9 cellular contexts compared by ENCODE assay signal in genomic region chr20:41734506-41734945, GRCh38.
DNase-seq lines count a peak whose midpoint lies in the region; ATAC-seq, FAIRE-seq and TF ChIP-seq lines count a peak whose summit lies in the region.
"Had no signal": no experiment of that assay in that cellular context is flagged by ENCODE, and none has a peak within 500 bp of the region (broad histone marks: within the 10 kb centered on the region; RNA-seq: fewer than 3 reads in every experiment).

No MANE protein-coding gene starts in this region.

- H4K91ac ChIP-seq in H1 (replicated peaks; ENCODE audit: insufficient read length, low read length), result no peak overlapping the region
- H4K91ac ChIP-seq in mesenchymal stem cell (ENCODE audit: low read length), result no peak overlapping the region

- H2BK120ac ChIP-seq in H1 (replicated peaks; ENCODE audit: low read depth, low read length), result no peak overlapping the region
- no peak overlapping the region for H2BK120ac ChIP-seq in mesenchymal stem cell (ENCODE audit: low read depth, low read length)

- H4K8ac ChIP-seq in H1 (ENCODE audit: extremely low read depth, insufficient read depth, low read length), result no peak overlapping the region
- H4K8ac ChIP-seq in mesenchymal stem cell (ENCODE audit: low read length), result no peak overlapping the region

- no peaks in the 10 kb centered on the region for H4K20me1 ChIP-seq in H1 (replicated peaks in 1 of 2; ENCODE audit: control insufficient read depth in 1 of 2, insufficient read depth in 2 of 2, low read length in 2 of 2)

- H3K4me2 ChIP-seq in A549 (no peak overlapping the region), H1 (ENCODE audit: insufficient read depth in 1 of 2, low read depth in 2 of 2, low read length in 2 of 2) (no peak overlapping the region), mesenchymal stem cell (ENCODE audit: low read length, poor library complexity, severe bottlenecking) (no peak overlapping the region)

- H3K4ac ChIP-seq in H1 (replicated peaks; ENCODE audit: insufficient read length, low read depth, low read length), result no peak overlapping the region
- no peak overlapping the region for H3K4ac ChIP-seq in mesenchymal stem cell (ENCODE audit: low read depth in 1 of 2, low read length in 2 of 2)

- TF ChIP-seq POLR2A in A549 (IDR thresholded peaks at IDR 0.05; ENCODE audit: low read length) (no peak), H1 (IDR thresholded peaks at IDR 0.05; ENCODE audit: control extremely low read depth in 1 of 2, low read depth in 2 of 2, low read length in 2 of 2) (no peak), upper lobe of left lung (IDR thresholded peaks at IDR 0.05) (no peak)

- H2BK20ac ChIP-seq in H1 (ENCODE audit: low read length), result no peak overlapping the region

- ATAC-seq in A549 (peak; percentile 76 to 92), upper lobe of left lung (ENCODE audit: low FRiP score in 2 of 2) (peak; percentile 76 to 84)

- peak; percentile 59 for TF ChIP-seq CTCF in A549 (IDR thresholded peaks at IDR 0.05)
- TF ChIP-seq CTCF in GM12872 (IDR thresholded peaks at IDR 0.05; ENCODE audit: insufficient read depth, low read depth, low read length), result peak; percentile 100
- peak; percentile 95 for TF ChIP-seq CTCF in WERI-Rb-1 (IDR thresholded peaks at IDR 0.05; ENCODE audit: low read depth, low read length)
- peak; percentile 75 to 96 (median 94) for TF ChIP-seq CTCF in H1 (IDR thresholded peaks at IDR 0.05; ENCODE audit: control extremely low read depth in 1 of 3, insufficient read depth in 1 of 3, low read depth in 1 of 3, low read length in 3 of 3)
- peak; percentile 67 to 95 (median 81) for TF ChIP-seq CTCF in upper lobe of left lung (IDR thresholded peaks at IDR 0.05)

- H2BK5ac ChIP-seq in H1 (ENCODE audit: low read depth, low read length) (no peak overlapping the region), mesenchymal stem cell (ENCODE audit: low read depth, low read length, poor library complexity, severe bottlenecking) (no peak overlapping the region)

- CTCF ChIA-PET in A549 (lab: Yijun Ruan, JAX) (interaction anchor here (0.5 to 2.6 kb wide), 26 partner anchors 9 to 1775 kb away, joined by 3 to 15 read pairs (median 4); no protein-coding TSS in a partner anchor), H1 (lab: Charles Lee; ENCODE audit: partially characterized antibody) (interaction anchor here (0.5 to 2.8 kb wide), 43 partner anchors 8 to 791 kb away, joined by 3 to 29 read pairs (median 4); no protein-coding TSS in a partner anchor)

- no peak for FAIRE-seq in A549 (lab: Jason Lieb, UNC)
- FAIRE-seq in H1 (lab: Jason Lieb, UNC), result peak; percentile 87

- peak; percentile 50 to 54 for DNase-seq in A549 (ENCODE audit: low read depth in 1 of 2, low spot score in 1 of 2)
- peak; percentile 16 for DNase-seq in NCI-H1694 (lab: John Stamatoyannopoulos, UW)
- DNase-seq in WERI-Rb-1, result peak; percentile 52
- DNase-seq in H1 (ENCODE audit: low read depth in 1 of 2, low spot score in 2 of 2), result peak; percentile 21 to 74
- DNase-seq in mesenchymal stem cell, result peak; percentile 32
- DNase-seq in upper lobe of left lung, result peak; percentile 14 to 29
- DNase-seq in dedifferentiated amniotic fluid mesenchymal stem cell (ENCODE audit: extremely low spot score), result no peak

- H3K27me3 ChIP-seq in WERI-Rb-1 (ENCODE audit: insufficient read depth, low read depth, severe bottlenecking) (no peaks in the 10 kb centered on the region), H1 (replicated peaks in 1 of 4; ENCODE audit: control insufficient read depth in 3 of 4, extremely low read depth in 1 of 4, insufficient read depth in 3 of 4, low read length in 3 of 4) (no peaks in the 10 kb centered on the region), mesenchymal stem cell (ENCODE audit: control insufficient read depth in 1 of 2, insufficient read depth in 1 of 2, low read length in 2 of 2) (no peaks in the 10 kb centered on the region), upper lobe of left lung (no peaks in the 10 kb centered on the region)

- no peaks in the 10 kb centered on the region for H3K79me2 ChIP-seq in H1 (ENCODE audit: control insufficient read depth in 1 of 2, insufficient read depth in 2 of 2, low read length in 2 of 2)

- no peak overlapping the region for H2BK15ac ChIP-seq in H1 (ENCODE audit: low read length)
- no peak overlapping the region for H2BK15ac ChIP-seq in mesenchymal stem cell (ENCODE audit: low read depth, poor library complexity, severe bottlenecking)

- H3K18ac ChIP-seq in H1 (ENCODE audit: extremely low read depth, low read length), result no peak overlapping the region
- no peak overlapping the region for H3K18ac ChIP-seq in mesenchymal stem cell (ENCODE audit: low read depth in 1 of 2, low read length in 2 of 2)

- no peak overlapping the region for H2BK12ac ChIP-seq in H1 (ENCODE audit: low read depth, low read length)
- no peak overlapping the region for H2BK12ac ChIP-seq in mesenchymal stem cell (ENCODE audit: low read length in 2 of 2)

- POLR2A ChIA-PET in A549 (lab: Yijun Ruan, JAX) (no interaction called here), H1 (lab: Charles Lee; ENCODE audit: partially characterized antibody) (no interaction called here)

- WGBS in A549 (ENCODE audit: missing lambda C conversion rate), result 3% methylated on average over 3 of the region's 5 CpGs
- 56% methylated on average over 5 of the region's 5 CpGs; no CpG with 5 or more reads in 1 of the 2 experiments for WGBS in H1 (ENCODE audit: extremely low coverage in 1 of 2, insufficient coverage in 1 of 2, insufficient read length in 1 of 2, insufficient replicate concordance in 2 of 2, low coverage in 1 of 2, low lambda C conversion rate in 2 of 2, missing lambda C conversion rate in 1 of 2), 2 experiments
- 23% methylated on average over 5 of the region's 5 CpGs for WGBS in mesenchymal stem cell
- WGBS in upper lobe of left lung, 2 donors, result 26 to 28% methylated on average over 3 to 5 of the region's 5 CpGs

- TF ChIP-seq EP300 in A549 (IDR thresholded peaks at IDR 0.05) (no peak), H1 (IDR thresholded peaks at IDR 0.05; ENCODE audit: borderline replicate concordance in 1 of 2, low read depth in 2 of 2, low read length in 2 of 2) (no peak), upper lobe of left lung (IDR thresholded peaks at IDR 0.05) (no peak)

- TF ChIP-seq RAD21 in A549 (conservative IDR thresholded peaks at IDR 0.05 in 1 of 2, IDR thresholded peaks at IDR 0.05 in 1 of 2) (peak; percentile 30 to 31; a peak in 3 of 5 replicates), H1 (IDR thresholded peaks at IDR 0.05 in 1 of 2, conservative IDR thresholded peaks at IDR 0.05 in 1 of 2; ENCODE audit: low read depth in 2 of 2, low read length in 2 of 2) (peak; percentile 70 to 80)

- H3K23me2 ChIP-seq in H1 (ENCODE audit: low read depth, low read length), result no peaks in the 10 kb centered on the region

- H3K4me3 ChIP-seq in A549 (no peak overlapping the region), WERI-Rb-1 (ENCODE audit: low read depth, low read length) (no peak overlapping the region), H1 (ENCODE audit: extremely low read depth in 1 of 4, insufficient read depth in 2 of 4, low read depth in 3 of 4, low read length in 4 of 4) (no peak overlapping the region), mesenchymal stem cell (ENCODE audit: insufficient read depth in 1 of 2, low read depth in 1 of 2, low read length in 2 of 2) (no peak overlapping the region), upper lobe of left lung (no peak overlapping the region)

- H3K14ac ChIP-seq in H1 (ENCODE audit: insufficient read length) (no peak overlapping the region), mesenchymal stem cell (ENCODE audit: low read length in 2 of 2) (no peak overlapping the region)

- H3K23ac ChIP-seq in H1 (ENCODE audit: insufficient read length), result no peak overlapping the region
- H3K23ac ChIP-seq in mesenchymal stem cell (ENCODE audit: low read length in 2 of 2), result no peak overlapping the region

- H3K79me1 ChIP-seq in H1 (ENCODE audit: low read depth, low read length) (no peaks in the 10 kb centered on the region), mesenchymal stem cell (replicated peaks; ENCODE audit: low read length, poor library complexity, severe bottlenecking) (no peaks in the 10 kb centered on the region)

- no peak overlapping the region for H3K56ac ChIP-seq in H1 (replicated peaks; ENCODE audit: insufficient read length, low read depth, low read length)

- H3K9ac ChIP-seq in H1 (replicated peaks in 1 of 4; ENCODE audit: extremely low read depth in 1 of 4, low read depth in 3 of 4, low read length in 3 of 4) (no peak overlapping the region), mesenchymal stem cell (ENCODE audit: low read length) (no peak overlapping the region)

- no peaks in the 10 kb centered on the region for H3K36me3 ChIP-seq in WERI-Rb-1
- no peaks in the 10 kb centered on the region; a peak in 1 of 8 replicates for H3K36me3 ChIP-seq in H1 (ENCODE audit: control insufficient read depth in 2 of 4, insufficient read depth in 4 of 4, low read length in 3 of 4)
- H3K36me3 ChIP-seq in mesenchymal stem cell (ENCODE audit: control insufficient read depth in 1 of 2, insufficient read depth in 2 of 2, low read depth in 1 of 2, low read length in 2 of 2), result no peaks in the 10 kb centered on the region
- H3K36me3 ChIP-seq in upper lobe of left lung, result no peaks in the 10 kb centered on the region

- peak overlapping the region; percentile 89; the same call in 1 of the 2 replicates for H2AFZ ChIP-seq in H1 (ENCODE audit: low read length)
- no peak overlapping the region for H2AFZ ChIP-seq in mesenchymal stem cell (ENCODE audit: low read depth, low read length)

- H3K4me1 ChIP-seq in A549 (no peaks in the 10 kb centered on the region), H1 (replicated peaks in 1 of 4; ENCODE audit: control insufficient read depth in 3 of 4, insufficient read depth in 4 of 4, low read length in 3 of 4) (peaks cover 0 to 3% (median under 1%) of the 10 kb centered on the region in 4 experiments; a peak in 4 of 7 replicates), mesenchymal stem cell (ENCODE audit: control insufficient read depth, insufficient read depth, low read depth, low read length) (no peaks in the 10 kb centered on the region), upper lobe of left lung (no peaks in the 10 kb centered on the region)

- H3K27ac ChIP-seq in A549, result no peak overlapping the region
- no peak overlapping the region for H3K27ac ChIP-seq in WERI-Rb-1
- H3K27ac ChIP-seq in H1 (ENCODE audit: low read depth, low read length), result no peak overlapping the region
- no peak overlapping the region for H3K27ac ChIP-seq in mesenchymal stem cell (ENCODE audit: low read length, poor library complexity, severe bottlenecking)
- no peak overlapping the region for H3K27ac ChIP-seq in upper lobe of left lung
- H3K27ac ChIP-seq: epithelial cell of prostate had no signal

- H3K9me3 ChIP-seq in A549 (no peaks in the 10 kb centered on the region), WERI-Rb-1 (ENCODE audit: severe bottlenecking) (no peaks in the 10 kb centered on the region), H1 (ENCODE audit: insufficient read depth in 2 of 2, low read depth in 1 of 2, low read length in 1 of 2) (peaks cover 2 to 3% of the 10 kb centered on the region in 2 experiments; a peak in 1 of 4 replicates), mesenchymal stem cell (ENCODE audit: control insufficient read depth, low read length) (no peaks in the 10 kb centered on the region), upper lobe of left lung (peaks cover 0 to 3% (median 0%) of the 10 kb centered on the region in 4 donors)

- no peak overlapping the region for H4K5ac ChIP-seq in H1 (ENCODE audit: insufficient read length, low read depth, low read length)

- no peak overlapping the region; the same call in 1 of the 2 replicates for H2AK5ac ChIP-seq in H1 (ENCODE audit: low read depth, low read length)
- no peak overlapping the region for H2AK5ac ChIP-seq in mesenchymal stem cell (ENCODE audit: low read length, severe bottlenecking)

Comparison
In these comparisons a context has a peak if more than half of its experiments do, and no peak if none do; other contexts are left out.
1. Of the 18 proteins assayed by ChIP-seq in both H1 and A549: peak only in H1: none; only in A549: none; in both: CTCF and RAD21; in neither: 16.